Comparison of ENCODE assay signal across 8 cellular contexts in the genomic region with DNA sequence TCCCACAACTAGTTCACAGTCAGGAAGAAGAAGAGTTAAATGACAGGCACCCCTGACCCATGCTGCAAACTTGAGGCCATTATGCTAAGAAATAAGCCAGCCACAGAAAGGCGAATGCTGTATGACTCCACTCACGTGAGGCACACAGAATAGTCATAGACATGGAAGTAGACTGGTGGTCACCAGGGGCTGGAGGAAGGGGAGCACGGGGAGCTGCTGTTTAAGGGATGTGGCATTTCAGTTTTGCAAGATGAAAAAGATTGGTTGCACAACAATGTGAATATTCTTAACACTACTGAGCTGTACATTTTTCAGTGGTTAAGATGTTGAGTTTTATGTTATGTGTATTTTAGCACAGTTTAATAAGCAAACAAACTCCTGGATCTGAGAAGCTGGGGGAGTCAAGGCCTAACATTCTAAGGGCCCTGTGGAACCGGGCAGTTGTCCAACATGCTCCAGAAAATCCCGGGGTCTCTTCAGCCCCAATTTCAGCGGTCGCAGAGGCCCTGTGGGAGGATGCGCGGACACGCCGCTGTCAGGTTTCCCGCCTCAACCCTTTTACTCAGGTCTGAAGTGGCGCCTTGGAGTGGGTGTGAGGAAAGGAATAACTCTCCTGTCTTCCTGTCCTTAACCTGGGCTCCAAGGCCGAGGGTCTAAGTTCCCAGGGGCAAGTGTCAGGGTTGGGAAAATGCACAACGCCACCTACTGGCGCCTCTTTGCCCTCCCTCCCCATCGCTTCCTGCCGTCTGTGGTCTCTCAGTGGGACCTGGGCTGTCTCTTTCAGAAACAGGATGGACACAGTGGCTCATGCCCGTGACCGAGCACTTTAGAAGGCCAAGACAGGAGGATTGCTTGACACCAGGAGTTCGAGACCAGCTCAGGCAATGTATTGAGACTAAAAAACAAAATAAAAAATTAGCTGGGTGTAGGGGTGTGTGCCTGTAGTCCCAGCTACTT. TPM values are rescaled to one million over a fixed set of nuclear protein-coding genes. Genes with fewer than 3 reads are reported as not detected.
DNase-seq lines count a peak whose midpoint lies in the region; ATAC-seq and TF ChIP-seq lines count a peak whose summit lies in the region.

No MANE protein-coding gene starts in this region.

- in situ Hi-C loops in gastrocnemius medialis (cut with MboI; ENCODE audit: low sequenced_read_pairs in 4 of 4): no loop called here

- H3K27ac ChIP-seq in lung (ENCODE audit: low read depth in 1 of 2, low read length in 1 of 2) (no peak overlapping the region), gastrocnemius medialis (no peak overlapping the region)

- no peaks in the 10 kb centered on the region for H3K9me3 ChIP-seq in lung (ENCODE audit: control insufficient read depth in 2 of 2, insufficient read depth in 1 of 2, low read length in 1 of 2)
- no peaks in the 10 kb centered on the region for H3K9me3 ChIP-seq in gastrocnemius medialis

- H3K27me3 ChIP-seq in lung (ENCODE audit: control insufficient read depth, insufficient read depth) (no peaks in the 10 kb centered on the region), gastrocnemius medialis (no peaks in the 10 kb centered on the region)

- no peak for TF ChIP-seq POLR2A in gastrocnemius medialis (IDR thresholded peaks at IDR 0.05)

- no peak overlapping the region for H3K4me3 Mint-ChIP-seq in activated naive CD8-positive, alpha-beta T cell treated with anti-CD3 and anti-CD28 coated beads for 36 hours

- no peaks in the 10 kb centered on the region for H3K9me3 Mint-ChIP-seq in activated naive CD8-positive, alpha-beta T cell treated with anti-CD3 and anti-CD28 coated beads for 36 hours

- H3K4me3 ChIP-seq in lung (no peak overlapping the region), gastrocnemius medialis (no peak overlapping the region)

- intact Hi-C loops in gastrocnemius medialis (cut with DNase I; ENCODE audit: low total_unique reads): no loop called here

- peaks cover 10% of the 10 kb centered on the region for H3K27me3 Mint-ChIP-seq in activated naive CD8-positive, alpha-beta T cell treated with anti-CD3 and anti-CD28 coated beads for 36 hours

- H3K36me3 ChIP-seq in lung (ENCODE audit: control insufficient read depth in 2 of 2, insufficient read depth in 2 of 2, low read length in 2 of 2) (no peaks in the 10 kb centered on the region), gastrocnemius medialis (no peaks in the 10 kb centered on the region)

- ATAC-seq in lung (ENCODE audit: insufficient read depth, low FRiP score) (no peak), gastrocnemius medialis (no peak), GM19035 (IDR thresholded peaks at IDR 0.05; ENCODE audit: unreplicated experiment) (no peak)

- H3K4me1 ChIP-seq in lung (ENCODE audit: control insufficient read depth in 2 of 2, insufficient read depth in 2 of 2, low read length in 2 of 2): peaks cover 0 to 7% of the 10 kb centered on the region in 2 donors
- H3K4me1 ChIP-seq in gastrocnemius medialis: no peaks in the 10 kb centered on the region

- H3K4me1 Mint-ChIP-seq in activated naive CD8-positive, alpha-beta T cell treated with anti-CD3 and anti-CD28 coated beads for 36 hours: peaks cover 17% of the 10 kb centered on the region

- DNase-seq in NOMO-1 treated with DMSO at 0.1 percent for 48 hours (lab: John Stamatoyannopoulos, UW; ENCODE audit: unreplicated experiment): peak; percentile 47
- DNase-seq in NOMO-1 treated with dmso at 0.1 percent for 144 hours (lab: John Stamatoyannopoulos, UW; ENCODE audit: unreplicated experiment): no peak
- DNase-seq in NCI-H82 (lab: John Stamatoyannopoulos, UW): peak; percentile 83
- DNase-seq in activated naive CD8-positive, alpha-beta T cell treated with anti-CD3 and anti-CD28 coated beads for 36 hours: peak; percentile 24
- DNase-seq in lung (ENCODE audit: low spot score): no peak
- no peak for DNase-seq in foreskin melanocyte
- DNase-seq in gastrocnemius medialis: no peak

- TF ChIP-seq CTCF in lung (IDR thresholded peaks at IDR 0.05; ENCODE audit: control extremely low read depth, extremely low read depth): peak; percentile 8
- TF ChIP-seq CTCF in gastrocnemius medialis (IDR thresholded peaks at IDR 0.05 in 4 of 5, conservative IDR thresholded peaks at IDR 0.05 in 1 of 5): peak in 1 of 5 experiments; percentile 23

- 59 to 64% methylated on average over 21 of the region's 21 CpGs for WGBS in lung, 2 donors

- H3K36me3 Mint-ChIP-seq in activated naive CD8-positive, alpha-beta T cell treated with anti-CD3 and anti-CD28 coated beads for 36 hours: no peaks in the 10 kb centered on the region

- H3K27ac Mint-ChIP-seq in activated naive CD8-positive, alpha-beta T cell treated with anti-CD3 and anti-CD28 coated beads for 36 hours: no peak overlapping the region

RNA-seq across cellular contexts. Expression of gene TMEM272, which starts 4.4 kb away (rescaled TPM):
- total RNA-seq in activated naive CD8-positive, alpha-beta T cell treated with anti-CD3 and anti-CD28 coated beads for 36 hours: 1 to 10 TPM; 1.5 to 1.6 TPM
- total RNA-seq in lung (under 1 TPM; 0.09 to 0.55 TPM), gastrocnemius medialis (under 1 TPM in 3 of 4 donors, not detected in 1; 0.20 to 0.41 (median 0.27) TPM)
- polyA plus RNA-seq in lung: under 1 TPM; 0.08 to 0.09 TPM

RNA-seq across cellular contexts. Expression of gene CCDC70, which starts 12.3 kb away (rescaled TPM):
- under 1 TPM; 0.19 to 0.56 TPM for total RNA-seq in activated naive CD8-positive, alpha-beta T cell treated with anti-CD3 and anti-CD28 coated beads for 36 hours
- total RNA-seq in lung (not detected), gastrocnemius medialis (not detected)
- polyA plus RNA-seq in lung: not detected

RNA-seq across cellular contexts. Expression of gene DHRS12, which starts 45.5 kb away (rescaled TPM):
- total RNA-seq in activated naive CD8-positive, alpha-beta T cell treated with anti-CD3 and anti-CD28 coated beads for 36 hours: 1 to 10 TPM; 9.7 to 9.9 TPM
- 10 to 100 TPM in 1 of 2 donors, 1 to 10 TPM in 1; 8.5 to 14.1 TPM for total RNA-seq in lung
- 10 to 100 TPM in 1 of 2 donors, 1 to 10 TPM in 1; 9.8 to 17.9 TPM for polyA plus RNA-seq in lung
- total RNA-seq in gastrocnemius medialis: 1 to 10 TPM; 1.8 to 6.0 (median 4.7) TPM

Comparison
In these comparisons a context has a peak if more than half of its experiments do, and no peak if none do; other contexts are left out.
1. DNase-seq: peak in NOMO-1 treated with DMSO at 0.1 percent for 48 hours (single experiment), NCI-H82 (single experiment) and activated naive CD8-positive, alpha-beta T cell treated with anti-CD3 and anti-CD28 coated beads for 36 hours (single experiment); none in NOMO-1 treated with dmso at 0.1 percent for 144 hours (single experiment), lung (single experiment), foreskin melanocyte (single experiment) and gastrocnemius medialis (0 of 2).